In genomic region chr22:39220897-39221850, GRCh38 we compare ENCODE assay signal across 15 cellular contexts. TPM values are rescaled to one million over a fixed set of nuclear protein-coding genes. Genes with fewer than 3 reads are reported as not detected.
DNase-seq lines count a peak whose midpoint lies in the region; ATAC-seq and TF ChIP-seq lines count a peak whose summit lies in the region.
"Had no signal": no experiment of that assay in that cellular context is flagged by ENCODE, and none has a peak within 500 bp of the region (broad histone marks: within the 10 kb centered on the region; RNA-seq: fewer than 3 reads in every experiment).

No MANE protein-coding gene starts in this region.

- H3K36me3 ChIP-seq in breast epithelium (no peaks in the 10 kb centered on the region), Karpas-422 (ENCODE audit: insufficient read depth, low read length) (no peaks in the 10 kb centered on the region)
- H3K36me3 ChIP-seq: SJSA1 had no signal

- H3K9me3 Mint-ChIP-seq in MCF 10A (ENCODE audit: unreplicated experiment) = peaks cover 6% of the 10 kb centered on the region
- peaks cover 4% of the 10 kb centered on the region for H3K9me3 Mint-ChIP-seq in chondrocyte (ENCODE audit: low read depth)

- BruUV-seq in MCF 10A (replicated peaks; lab: Mats Ljungman, UMichigan) = no TSS peak

- no peak for TF ChIP-seq POLR2A in breast epithelium (IDR thresholded peaks at IDR 0.05)

- H3K4me1 Mint-ChIP-seq in MCF 10A (ENCODE audit: insufficient read depth, unreplicated experiment) = peaks cover 16% of the 10 kb centered on the region
- H3K4me1 Mint-ChIP-seq in chondrocyte (ENCODE audit: low read depth) = no peaks in the 10 kb centered on the region
- H3K4me1 Mint-ChIP-seq: nephron had no signal

- H3K27ac ChIP-seq in breast epithelium = no peak overlapping the region
- no peak overlapping the region for H3K27ac ChIP-seq in Karpas-422 (ENCODE audit: low read length)
- H3K27ac ChIP-seq: SJSA1 had no signal

- H3K79me2 ChIP-seq in Karpas-422 (ENCODE audit: low read length) = no peaks in the 10 kb centered on the region

- H3K9ac ChIP-seq in Karpas-422 (ENCODE audit: low read length) = no peak overlapping the region

- no peaks in the 10 kb centered on the region for H3K36me3 Mint-ChIP-seq in MCF 10A (ENCODE audit: insufficient read depth, unreplicated experiment)
- peaks cover 9% of the 10 kb centered on the region for H3K36me3 Mint-ChIP-seq in chondrocyte (ENCODE audit: low read depth)

- TF ChIP-seq CTCF in MCF 10A (IDR thresholded peaks at IDR 0.05; ENCODE audit: unreplicated experiment) = no peak
- TF ChIP-seq CTCF in breast epithelium (IDR thresholded peaks at IDR 0.05) = no peak
- no peak for TF ChIP-seq CTCF in chondrocyte (IDR thresholded peaks at IDR 0.05)

- no peaks in the 10 kb centered on the region for H3K9me3 ChIP-seq in breast epithelium
- H3K9me3 ChIP-seq in Karpas-422 (ENCODE audit: low read length) = no peaks in the 10 kb centered on the region
- H3K9me3 ChIP-seq: SJSA1 had no signal

- H4K20me1 ChIP-seq in Karpas-422 (ENCODE audit: insufficient read depth, low read depth, low read length) = no peaks in the 10 kb centered on the region

- no peaks in the 10 kb centered on the region for H3K27me3 Mint-ChIP-seq in MCF 10A (ENCODE audit: insufficient read depth, unreplicated experiment)
- H3K27me3 Mint-ChIP-seq in chondrocyte (ENCODE audit: low read depth) = no peaks in the 10 kb centered on the region

- no peak overlapping the region for H3K4me3 ChIP-seq in breast epithelium
- H3K4me3 ChIP-seq in Karpas-422 (ENCODE audit: low read length) = no peak overlapping the region
- H3K4me3 ChIP-seq: SJSA1 had no signal

- no peaks in the 10 kb centered on the region for H3K4me1 ChIP-seq in breast epithelium
- no peaks in the 10 kb centered on the region for H3K4me1 ChIP-seq in Karpas-422 (ENCODE audit: low read length)
- H3K4me1 ChIP-seq: SJSA1 had no signal

- no peaks in the 10 kb centered on the region for H3K9me2 ChIP-seq in Karpas-422 (replicated peaks; ENCODE audit: insufficient read depth, low read length)

- DNase-seq in MCF 10A (ENCODE audit: unreplicated experiment) (peak; percentile 82), breast epithelium (ENCODE audit: low spot score in 2 of 2) (no peak), chondrocyte (ENCODE audit: low spot score) (peak; percentile 18), islet precursor cell (peak; percentile 32), Karpas-422 (no peak), cerebellar nuclear complex (lab: John Stamatoyannopoulos, UW) (no peak), CD1c-positive myeloid dendritic cell (ENCODE audit: extremely low spot score) (no peak)
- DNase-seq: activated CD4-positive, alpha-beta T cell treated with anti-CD3 and anti-CD28 coated beads for 48 hours; GDM1; KG1; stimulated activated naive CD4-positive, alpha-beta T cell had no signal

- H3K4me2 ChIP-seq in Karpas-422 (ENCODE audit: low read depth, low read length, poor library complexity, severe bottlenecking) = no peak overlapping the region

- POLR2A ChIA-PET in MCF 10A (lab: Yijun Ruan, JAX) = interaction anchor here (0.7 to 1.6 kb wide), 8 partner anchors 14 to 97 kb away, joined by 3 to 9 read pairs (median 4); no protein-coding TSS in a partner anchor

- H3K27ac Mint-ChIP-seq in MCF 10A (ENCODE audit: low read depth, unreplicated experiment) (peak overlapping the region; percentile 24), chondrocyte (ENCODE audit: unreplicated experiment) (no peak overlapping the region)
- H3K27ac Mint-ChIP-seq: nephron had no signal

- intact Hi-C loops in MCF 10A (cut with micrococcal nuclease) = no loop called here
- intact Hi-C loops in breast epithelium (cut with DNase I; ENCODE audit: low total_unique reads) = no loop called here

- no peaks in the 10 kb centered on the region for H3K27me3 ChIP-seq in breast epithelium
- no peaks in the 10 kb centered on the region for H3K27me3 ChIP-seq in Karpas-422 (ENCODE audit: low read length)
- H3K27me3 ChIP-seq: SJSA1 had no signal

- no peak overlapping the region for H2AFZ ChIP-seq in Karpas-422 (ENCODE audit: low read length)

- CTCF ChIA-PET in MCF 10A (lab: Yijun Ruan, JAX) = interaction anchor here (0.9 to 2.5 kb wide), 2 partner anchors 50 to 96 kb away, joined by 4 to 7 read pairs; no protein-coding TSS in a partner anchor

- ATAC-seq in HG03097 (IDR thresholded peaks at IDR 0.05; ENCODE audit: low FRiP score, unreplicated experiment) = no peak

- no peak overlapping the region for H3K4me3 Mint-ChIP-seq in MCF 10A (ENCODE audit: unreplicated experiment)
- H3K4me3 Mint-ChIP-seq in chondrocyte (ENCODE audit: unreplicated experiment) = no peak overlapping the region

RNA-seq across cellular contexts. Expression of gene PDGFB, which starts 23.6 kb away (rescaled TPM):
- total RNA-seq in MCF 10A (2022) = 0.29 and 0.37 TPM in 2 replicates
- 10 to 100 TPM in 1 of 3 donors, 1 to 10 TPM in 2; 5.3 to 11.1 (median 8.5) TPM for total RNA-seq in breast epithelium
- 10.5 to 16.9 TPM (median 16.5 TPM) in 3 replicates for total RNA-seq in chondrocyte
- total RNA-seq in Karpas-422 (2014; rRNA removed; shearing (Covaris generic); ENCODE audit: low replicate concordance) = 0.43 and 2.9 TPM in 2 replicates
- total RNA-seq: NCI-H460 had no signal

Comparison
In these comparisons a context has a peak if more than half of its experiments do, and no peak if none do; other contexts are left out.
1. DNase-seq: peak in MCF 10A (single experiment), chondrocyte (single experiment) and islet precursor cell (single experiment); none in breast epithelium (0 of 2), Karpas-422 (single experiment), cerebellar nuclear complex (0 of 2) and CD1c-positive myeloid dendritic cell (single experiment).